ENCODE assay signal across 11 cellular contexts in genomic region chr3:150365132-150365604, GRCh38. TPM values are rescaled to one million over a fixed set of nuclear protein-coding genes. Genes with fewer than 3 reads are reported as not detected.
DNase-seq lines count a peak whose midpoint lies in the region; ATAC-seq, FAIRE-seq and TF ChIP-seq lines count a peak whose summit lies in the region.
"Had no signal": no experiment of that assay in that cellular context is flagged by ENCODE, and none has a peak within 500 bp of the region (broad histone marks: within the 10 kb centered on the region; RNA-seq: fewer than 3 reads in every experiment).

No MANE protein-coding gene starts in this region.

- 0 out of 2 replicates have a peak overlapping the region, but pooled peaks have one; percentile 46 for H3K4ac ChIP-seq in IMR-90 (ENCODE audit: low read depth, low read length)

- 0 out of 2 replicates have a peak, but pooled peaks cover 4% of the 10 kb centered on the region for H3K9me1 ChIP-seq in IMR-90 (ENCODE audit: insufficient read depth, low read length)

- no peak overlapping the region for H2BK120ac ChIP-seq in IMR-90 (ENCODE audit: low read depth, low read length)

- H3K79me1 ChIP-seq in IMR-90 (ENCODE audit: low read depth in 1 of 2, low read length in 2 of 2): peaks cover 0 to 4% of the 10 kb centered on the region in 2 experiments; a peak in 1 of 4 replicates

- in situ Hi-C loops in IMR-90 (cut with MboI; ENCODE audit: low sequenced_read_pairs): no loop called here

- no peak overlapping the region for H3K14ac ChIP-seq in IMR-90 (replicated peaks; ENCODE audit: low read depth, low read length)

- H3K4me3 ChIP-seq in IMR-90 (ENCODE audit: insufficient read depth, low read depth, low read length): no peak overlapping the region
- H3K4me3 ChIP-seq in choroid plexus epithelial cell (ENCODE audit: low read depth, low read length): no peak overlapping the region
- no peak overlapping the region for H3K4me3 ChIP-seq in vagina
- no peak overlapping the region for H3K4me3 ChIP-seq in upper lobe of left lung
- H3K4me3 ChIP-seq: SJSA1 had no signal

- H3K9me3 ChIP-seq in IMR-90 (ENCODE audit: control insufficient read depth, insufficient read depth, low read length) (no peaks in the 10 kb centered on the region), vagina (no peaks in the 10 kb centered on the region), upper lobe of left lung (no peaks in the 10 kb centered on the region)
- H3K9me3 ChIP-seq: SJSA1 had no signal

- no peak for TF ChIP-seq POLR2A in IMR-90 (IDR thresholded peaks at IDR 0.05; ENCODE audit: low read depth, low read length)
- no peak for TF ChIP-seq POLR2A in GM12892 (IDR thresholded peaks at IDR 0.05; ENCODE audit: low read depth, low read length)
- no peak for TF ChIP-seq POLR2A in vagina (IDR thresholded peaks at IDR 0.05)
- TF ChIP-seq POLR2A in upper lobe of left lung (IDR thresholded peaks at IDR 0.05): no peak

- H3K4me2 ChIP-seq in IMR-90 (ENCODE audit: low read depth, low read length): no peak overlapping the region

- WGBS in IMR-90 (ENCODE audit: extremely low coverage in 2 of 2, insufficient read length in 1 of 2), 2 experiments: 100% methylated on average over 1 of the region's 5 CpGs; no CpG with 5 or more reads in 1 of the 2 experiments
- WGBS in upper lobe of left lung, 2 donors: 71 to 78% methylated on average over 5 of the region's 5 CpGs

- no peak overlapping the region for H3K9ac ChIP-seq in IMR-90 (ENCODE audit: low read depth, low read length)

- H4K8ac ChIP-seq in IMR-90 (ENCODE audit: low read depth in 2 of 2, low read length in 2 of 2): no peak overlapping the region

- no peaks in the 10 kb centered on the region for H3K9me3 Mint-ChIP-seq in activated CD4-positive, alpha-beta T cell treated with anti-CD3 and anti-CD28 coated beads, Interleukin-2, amount 10 ng/mL, durations not matched to agents 24 days and 14 days

- no peak overlapping the region for H2BK5ac ChIP-seq in IMR-90 (ENCODE audit: low read depth, low read length, poor library complexity, severe bottlenecking)

- H4K5ac ChIP-seq in IMR-90 (ENCODE audit: low read depth, low read length): no peak overlapping the region

- no peak overlapping the region for H3K23ac ChIP-seq in IMR-90 (ENCODE audit: low read depth, low read length)

- peak; percentile 34 for DNase-seq in activated CD4-positive, alpha-beta T cell treated with anti-CD3 and anti-CD28 coated beads, Interleukin-2, amount 10 ng/mL, durations not matched to agents 24 days and 14 days
- no peak for DNase-seq in activated CD4-positive, alpha-beta T cell treated with anti-CD3 and anti-CD28 coated beads, Interleukin-2, amount 50 U/mL, for 4 hours
- peak; percentile 84 for DNase-seq in IMR-90
- peak; percentile 85 for DNase-seq in choroid plexus epithelial cell (ENCODE audit: low read depth)
- no peak for DNase-seq in GM12892 (ENCODE audit: insufficient read length)
- DNase-seq in vagina (ENCODE audit: extremely low spot score in 2 of 2): no peak
- no peak for DNase-seq in upper lobe of left lung
- DNase-seq: cortex of kidney, NCI-H1105 had no signal

- no peak for TF ChIP-seq EP300 in upper lobe of left lung (IDR thresholded peaks at IDR 0.05)

- FAIRE-seq in GM12892 (lab: Jason Lieb, UNC): no peak

- CTCF ChIA-PET in IMR-90 (lab: Yijun Ruan, JAX): interaction anchor here (0.6 to 0.7 kb wide), 2 partner anchors 116 to 126 kb away, joined by 3 read pairs; no protein-coding TSS in a partner anchor

- no peaks in the 10 kb centered on the region for H3K36me3 Mint-ChIP-seq in activated CD4-positive, alpha-beta T cell treated with anti-CD3 and anti-CD28 coated beads, Interleukin-2, amount 10 ng/mL, durations not matched to agents 24 days and 14 days (ENCODE audit: low read depth)

- no peak for TF ChIP-seq CTCF in IMR-90 (conservative IDR thresholded peaks at IDR 0.05; ENCODE audit: low read depth, low read length)
- no peak for TF ChIP-seq CTCF in choroid plexus epithelial cell (conservative IDR thresholded peaks at IDR 0.05; ENCODE audit: low read depth, low read length)
- no peak for TF ChIP-seq CTCF in vagina (IDR thresholded peaks at IDR 0.05)
- TF ChIP-seq CTCF in upper lobe of left lung (IDR thresholded peaks at IDR 0.05): no peak

- no peak for TF ChIP-seq RAD21 in IMR-90 (IDR thresholded peaks at IDR 0.05; ENCODE audit: low read length)

- H2AK5ac ChIP-seq in IMR-90 (ENCODE audit: low read depth, low read length): no peak overlapping the region

- POLR2A ChIA-PET in IMR-90 (lab: Charles Lee; ENCODE audit: unreplicated experiment): interaction anchor here (0.5 kb wide), 1 partner anchor 609 kb away, joined by 5 read pairs; no protein-coding TSS in a partner anchor

- BruUV-seq in IMR-90 (replicated peaks; lab: Mats Ljungman, UMichigan): no TSS peak

- no peaks in the 10 kb centered on the region for H3K27me3 ChIP-seq in IMR-90 (ENCODE audit: control insufficient read depth, insufficient read depth, low read length)
- no peaks in the 10 kb centered on the region for H3K27me3 ChIP-seq in vagina
- no peaks in the 10 kb centered on the region for H3K27me3 ChIP-seq in upper lobe of left lung
- H3K27me3 ChIP-seq: SJSA1 had no signal

- H2AK9ac ChIP-seq in IMR-90 (replicated peaks; ENCODE audit: low read depth, low read length, poor library complexity): no peak overlapping the region

- ATAC-seq in IMR-90 (ENCODE audit: low read depth) (no peak; the same call in 1 of the 2 replicates), HG03196 (IDR thresholded peaks at IDR 0.05; ENCODE audit: unreplicated experiment) (no peak), upper lobe of left lung (ENCODE audit: low FRiP score in 2 of 2) (no peak)

- no peak overlapping the region for H2BK15ac ChIP-seq in IMR-90 (ENCODE audit: low read depth, low read length)

- H3K4me1 Mint-ChIP-seq in activated CD4-positive, alpha-beta T cell treated with anti-CD3 and anti-CD28 coated beads, Interleukin-2, amount 10 ng/mL, durations not matched to agents 24 days and 14 days: no peaks in the 10 kb centered on the region

- 0 out of 2 replicates have a peak overlapping the region, but pooled peaks have one; percentile 28 for H3K18ac ChIP-seq in IMR-90 (ENCODE audit: low read depth, low read length)

- peaks cover 2% of the 10 kb centered on the region for H3K27me3 Mint-ChIP-seq in activated CD4-positive, alpha-beta T cell treated with anti-CD3 and anti-CD28 coated beads, Interleukin-2, amount 10 ng/mL, durations not matched to agents 24 days and 14 days

- H3K36me3 ChIP-seq in IMR-90 (ENCODE audit: control insufficient read depth, insufficient read depth, low read length) (no peaks in the 10 kb centered on the region), vagina (no peaks in the 10 kb centered on the region), upper lobe of left lung (no peaks in the 10 kb centered on the region)
- H3K36me3 ChIP-seq: SJSA1 had no signal

- H3K27ac Mint-ChIP-seq in activated CD4-positive, alpha-beta T cell treated with anti-CD3 and anti-CD28 coated beads, Interleukin-2, amount 10 ng/mL, durations not matched to agents 24 days and 14 days: no peak overlapping the region

- H3K56ac ChIP-seq in IMR-90 (ENCODE audit: extremely low read depth, insufficient read depth, low read length): no peak overlapping the region

- H3K4me1 ChIP-seq in IMR-90 (ENCODE audit: control insufficient read depth, insufficient read depth, low read length): peaks cover 4% of the 10 kb centered on the region
- no peaks in the 10 kb centered on the region for H3K4me1 ChIP-seq in vagina
- no peaks in the 10 kb centered on the region for H3K4me1 ChIP-seq in upper lobe of left lung

- H4K91ac ChIP-seq in IMR-90 (ENCODE audit: insufficient read depth, low read depth, low read length): no peak overlapping the region

- H4K20me1 ChIP-seq in IMR-90 (ENCODE audit: insufficient read depth, low read length): no peaks in the 10 kb centered on the region

- dilution Hi-C loops in IMR-90 (cut with HindIII; ENCODE audit: low sequenced_read_pairs, unreplicated experiment): no loop called here

- no peak overlapping the region for H3K27ac ChIP-seq in IMR-90 (ENCODE audit: insufficient read depth, low read length)
- no peak overlapping the region for H3K27ac ChIP-seq in vagina
- no peak overlapping the region for H3K27ac ChIP-seq in upper lobe of left lung
- H3K27ac ChIP-seq: SJSA1 had no signal

- no peak overlapping the region for H3K4me3 Mint-ChIP-seq in activated CD4-positive, alpha-beta T cell treated with anti-CD3 and anti-CD28 coated beads, Interleukin-2, amount 10 ng/mL, durations not matched to agents 24 days and 14 days

- no peak overlapping the region for H2AFZ ChIP-seq in IMR-90 (replicated peaks; ENCODE audit: low read length, poor library complexity)

- intact Hi-C loops in activated CD4-positive, alpha-beta T cell treated with anti-CD3 and anti-CD28 coated beads, Interleukin-2, amount 10 ng/mL, durations not matched to agents 24 days and 14 days (cut with micrococcal nuclease): no loop called here
- intact Hi-C loops in IMR-90 (cut with micrococcal nuclease): no loop called here
- intact Hi-C loops in vagina (cut with DNase I): no loop called here

- H2BK20ac ChIP-seq in IMR-90 (ENCODE audit: low read depth, low read length): no peak overlapping the region

TF ChIP-seq in IMR-90, 13 proteins besides CTCF, POLR2A, EP300 and RAD21:
- TF ChIP-seq MXI1 (IDR thresholded peaks at IDR 0.05; ENCODE audit: borderline replicate concordance, low read depth, low read length): no peak
- TF ChIP-seq CEBPB (IDR thresholded peaks at IDR 0.05; ENCODE audit: low read depth, low read length): no peak
- TF ChIP-seq SMC3 (IDR thresholded peaks at IDR 0.05; ENCODE audit: low read depth, low read length): no peak
- no peak for TF ChIP-seq NFE2L2 (IDR thresholded peaks at IDR 0.05; ENCODE audit: low read depth, low read length)

RNA-seq across cellular contexts. Expression of gene TSC22D2, which starts 42.9 kb away (rescaled TPM):
- total RNA-seq in activated CD4-positive, alpha-beta T cell treated with anti-CD3 and anti-CD28 coated beads, Interleukin-2, amount 10 ng/mL, durations not matched to agents 24 days and 14 days: 16.4 and 18.7 TPM in 2 replicates
- total RNA-seq in IMR-90 (2012; rRNA removed) (12.2 and 15.8 TPM in 2 replicates), vagina (35.6 TPM), upper lobe of left lung (10 to 100 TPM; 18.3 to 31.4 (median 25.5) TPM)
- polyA plus RNA-seq in IMR-90 (2012; rRNA removed): 16.7 and 20.5 TPM in 2 replicates
- 6.3 and 8.5 TPM in 2 replicates for polyA plus RNA-seq in IMR-90 (2012; cell fraction: cytosol; rRNA removed)
- 8.2 and 33.9 TPM in 2 replicates for polyA plus RNA-seq in IMR-90 (2012; cell fraction: nucleus; rRNA removed; ENCODE audit: low replicate concordance)
- polyA plus RNA-seq in GM12892 (2012; ENCODE audit: missing spikeins): 10.9 TPM

Comparison
In these comparisons a context has a peak if more than half of its experiments do, and no peak if none do; other contexts are left out.
1. DNase-seq: peak in activated CD4-positive, alpha-beta T cell treated with anti-CD3 and anti-CD28 coated beads, Interleukin-2, amount 10 ng/mL, durations not matched to agents 24 days and 14 days (single experiment), IMR-90 (single experiment) and choroid plexus epithelial cell (single experiment); none in activated CD4-positive, alpha-beta T cell treated with anti-CD3 and anti-CD28 coated beads, Interleukin-2, amount 50 U/mL, for 4 hours (0 of 2), GM12892 (single experiment), vagina (0 of 2) and upper lobe of left lung (0 of 2).